In the genomic region with DNA sequence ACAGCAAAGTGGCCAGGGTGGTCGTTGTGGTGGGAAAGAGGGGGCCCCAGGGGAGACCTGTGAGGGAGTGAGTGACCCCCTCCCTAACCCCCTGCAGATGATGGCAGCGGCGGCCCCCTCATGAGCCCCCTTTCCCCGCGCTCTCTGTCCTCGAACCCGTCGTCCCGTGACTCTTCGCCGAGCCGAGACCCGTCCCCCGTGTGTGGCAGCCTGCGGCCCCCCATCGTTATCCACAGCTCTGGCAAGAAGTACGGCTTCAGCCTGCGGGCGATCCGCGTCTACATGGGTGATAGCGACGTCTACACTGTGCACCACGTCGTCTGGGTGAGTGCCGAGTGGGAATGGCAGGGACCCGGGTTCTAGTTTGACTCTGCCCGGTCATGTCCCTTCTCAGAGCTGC, we compare ENCODE assay signal across 2 cellular contexts.
TF ChIP-seq lines count a peak whose summit lies in the region.

No MANE protein-coding gene starts in this region.

TF ChIP-seq in HEK293, 187 proteins besides CTCF, POLR2A, EP300 and RAD21:
- TF ChIP-seq BCL11A (tag by site-specific recombination; IDR thresholded peaks at IDR 0.05; ENCODE audit: low read depth) (no peak), ZNF23 (tag by site-specific recombination; IDR thresholded peaks at IDR 0.05; ENCODE audit: borderline replicate concordance) (no peak), BCL11B (tag by site-specific recombination; IDR thresholded peaks at IDR 0.05; ENCODE audit: low read depth) (no peak), ZNF623 (tag by site-specific recombination; IDR thresholded peaks at IDR 0.05) (0 out of 2 replicates have a peak, but pooled peaks have one; percentile 0)
- TF ChIP-seq, protein P1, sequence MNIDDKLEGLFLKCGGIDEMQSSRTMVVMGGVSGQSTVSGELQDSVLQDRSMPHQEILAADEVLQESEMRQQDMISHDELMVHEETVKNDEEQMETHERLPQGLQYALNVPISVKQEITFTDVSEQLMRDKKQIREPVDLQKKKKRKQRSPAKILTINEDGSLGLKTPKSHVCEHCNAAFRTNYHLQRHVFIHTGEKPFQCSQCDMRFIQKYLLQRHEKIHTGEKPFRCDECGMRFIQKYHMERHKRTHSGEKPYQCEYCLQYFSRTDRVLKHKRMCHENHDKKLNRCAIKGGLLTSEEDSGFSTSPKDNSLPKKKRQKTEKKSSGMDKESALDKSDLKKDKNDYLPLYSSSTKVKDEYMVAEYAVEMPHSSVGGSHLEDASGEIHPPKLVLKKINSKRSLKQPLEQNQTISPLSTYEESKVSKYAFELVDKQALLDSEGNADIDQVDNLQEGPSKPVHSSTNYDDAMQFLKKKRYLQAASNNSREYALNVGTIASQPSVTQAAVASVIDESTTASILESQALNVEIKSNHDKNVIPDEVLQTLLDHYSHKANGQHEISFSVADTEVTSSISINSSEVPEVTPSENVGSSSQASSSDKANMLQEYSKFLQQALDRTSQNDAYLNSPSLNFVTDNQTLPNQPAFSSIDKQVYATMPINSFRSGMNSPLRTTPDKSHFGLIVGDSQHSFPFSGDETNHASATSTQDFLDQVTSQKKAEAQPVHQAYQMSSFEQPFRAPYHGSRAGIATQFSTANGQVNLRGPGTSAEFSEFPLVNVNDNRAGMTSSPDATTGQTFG (tag by site-specific recombination; IDR thresholded peaks at IDR 0.05; ENCODE audit: borderline replicate concordance): no peak

TF ChIP-seq in GM12878, 131 proteins besides CTCF, POLR2A, EP300 and RAD21:
- TF ChIP-seq, protein P2, sequence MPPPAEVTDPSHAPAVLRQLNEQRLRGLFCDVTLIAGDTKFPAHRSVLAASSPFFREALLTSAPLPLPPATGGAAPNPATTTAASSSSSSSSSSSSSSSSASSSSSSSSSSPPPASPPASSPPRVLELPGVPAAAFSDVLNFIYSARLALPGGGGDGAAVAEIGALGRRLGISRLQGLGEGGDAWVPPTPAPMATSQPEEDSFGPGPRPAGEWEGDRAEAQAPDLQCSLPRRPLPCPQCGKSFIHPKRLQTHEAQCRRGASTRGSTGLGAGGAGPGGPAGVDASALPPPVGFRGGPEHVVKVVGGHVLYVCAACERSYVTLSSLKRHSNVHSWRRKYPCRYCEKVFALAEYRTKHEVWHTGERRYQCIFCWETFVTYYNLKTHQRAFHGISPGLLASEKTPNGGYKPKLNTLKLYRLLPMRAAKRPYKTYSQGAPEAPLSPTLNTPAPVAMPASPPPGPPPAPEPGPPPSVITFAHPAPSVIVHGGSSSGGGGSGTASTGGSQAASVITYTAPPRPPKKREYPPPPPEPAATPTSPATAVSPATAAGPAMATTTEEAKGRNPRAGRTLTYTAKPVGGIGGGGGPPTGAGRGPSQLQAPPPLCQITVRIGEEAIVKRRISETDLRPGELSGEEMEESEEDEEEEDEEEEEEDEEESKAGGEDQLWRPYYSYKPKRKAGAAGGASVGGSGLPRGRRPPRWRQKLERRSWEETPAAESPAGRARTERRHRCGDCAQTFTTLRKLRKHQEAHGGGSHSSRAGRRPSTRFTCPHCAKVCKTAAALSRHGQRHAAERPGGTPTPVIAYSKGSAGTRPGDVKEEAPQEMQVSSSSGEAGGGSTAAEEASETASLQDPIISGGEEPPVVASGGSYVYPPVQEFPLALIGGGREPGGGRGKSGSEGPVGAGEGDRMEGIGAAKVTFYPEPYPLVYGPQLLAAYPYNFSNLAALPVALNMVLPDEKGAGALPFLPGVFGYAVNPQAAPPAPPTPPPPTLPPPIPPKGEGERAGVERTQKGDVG (CRISPR knock-in tag; IDR thresholded peaks at IDR 0.05): no peak
- TF ChIP-seq MTA2 (IDR thresholded peaks at IDR 0.05; ENCODE audit: low read depth) (no peak), ZNF622 (IDR thresholded peaks at IDR 0.05) (no peak), FOXK2 (IDR thresholded peaks at IDR 0.05) (no peak), DPF2 (IDR thresholded peaks at IDR 0.05) (no peak), ZZZ3 (IDR thresholded peaks at IDR 0.05; ENCODE audit: control insufficient read depth, insufficient read length, low read depth) (no peak)
TF ChIP-seq in GM12878: peak in this region for 0.
